Comparison of ENCODE assay signal across 14 cellular contexts in the genomic region with DNA sequence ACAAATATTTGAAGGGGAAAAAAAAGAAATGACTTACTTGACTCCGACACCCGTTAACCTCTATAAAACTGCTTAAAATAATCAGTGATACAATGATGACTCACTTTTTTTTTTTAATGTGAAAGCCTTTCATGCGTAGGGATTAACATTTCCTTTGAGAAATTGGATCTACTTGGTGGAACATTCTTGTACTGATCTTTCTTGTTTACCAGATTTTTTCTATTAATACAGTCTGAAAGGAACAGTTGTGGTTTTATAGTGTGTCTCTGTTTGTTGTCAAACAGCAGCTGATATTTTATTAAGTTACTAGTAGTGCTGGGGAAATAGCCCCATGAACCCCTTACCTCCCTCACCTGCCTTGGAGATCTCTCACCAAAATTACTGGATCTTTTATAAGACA. TPM values are rescaled to one million over a fixed set of nuclear protein-coding genes. Genes with fewer than 3 reads are reported as not detected.
DNase-seq lines count a peak whose midpoint lies in the region; ATAC-seq and TF ChIP-seq lines count a peak whose summit lies in the region.
"Had no signal": no experiment of that assay in that cellular context is flagged by ENCODE, and none has a peak within 500 bp of the region (broad histone marks: within the 10 kb centered on the region; RNA-seq: fewer than 3 reads in every experiment).

No MANE protein-coding gene starts in this region.

- H3K4me3 ChIP-seq in breast epithelium (no peak overlapping the region), astrocyte of the cerebellum (ENCODE audit: low read depth, low read length) (no peak overlapping the region), right atrium auricular region (no peak overlapping the region), tibial artery (no peak overlapping the region)
- H3K4me3 ChIP-seq: PC-9, upper lobe of right lung had no signal

- POLR2A ChIA-PET in MCF 10A (lab: Yijun Ruan, JAX): no interaction called here

- CTCF ChIA-PET in MCF 10A (lab: Yijun Ruan, JAX): interaction anchor here (0.6 to 1.0 kb wide), 3 partner anchors 15 to 734 kb away, joined by 3 to 4 read pairs (median 3); no protein-coding TSS in a partner anchor

- H3K27me3 ChIP-seq in breast epithelium (no peaks in the 10 kb centered on the region), right atrium auricular region (no peaks in the 10 kb centered on the region), tibial artery (no peaks in the 10 kb centered on the region)
- H3K27me3 ChIP-seq: upper lobe of right lung had no signal

- ATAC-seq in natural killer cell (no peak), HG03095 (IDR thresholded peaks at IDR 0.05; ENCODE audit: unreplicated experiment) (no peak)
- ATAC-seq: natural killer cell treated with Interleukin-12 subunit alpha and Interleukin-12 subunit beta and Interleukin-15 and Interleukin-18, amount 100 ng/mL, for 72 hours; upper lobe of right lung had no signal

- peak overlapping the region in 1 of 2 donors; percentile 61 for H3K27ac ChIP-seq in breast epithelium
- peak overlapping the region; percentile 50 to 78 for H3K27ac ChIP-seq in right atrium auricular region
- H3K27ac ChIP-seq in tibial artery: peak overlapping the region; percentile 52 to 66
- H3K27ac ChIP-seq: PC-9, upper lobe of right lung had no signal

- H3K4me1 Mint-ChIP-seq in MCF 10A (ENCODE audit: insufficient read depth, unreplicated experiment) (peaks cover 13% of the 10 kb centered on the region), natural killer cell (peaks cover 1% of the 10 kb centered on the region in 2 donors)

- H3K9me3 Mint-ChIP-seq in MCF 10A (ENCODE audit: unreplicated experiment): no peaks in the 10 kb centered on the region
- peaks cover 0 to 2% of the 10 kb centered on the region in 2 donors for H3K9me3 Mint-ChIP-seq in natural killer cell

- H3K27me3 Mint-ChIP-seq in MCF 10A (ENCODE audit: insufficient read depth, unreplicated experiment) (no peaks in the 10 kb centered on the region), natural killer cell (ENCODE audit: low read depth in 2 of 2) (no peaks in the 10 kb centered on the region)
- H3K27me3 Mint-ChIP-seq: natural killer cell treated with Interleukin-12 subunit alpha and Interleukin-12 subunit beta and Interleukin-15 and Interleukin-18, amount 100 ng/mL, for 72 hours had no signal

- H3K4me3 Mint-ChIP-seq in MCF 10A (ENCODE audit: unreplicated experiment) (no peak overlapping the region), natural killer cell (no peak overlapping the region)
- H3K4me3 Mint-ChIP-seq: natural killer cell treated with Interleukin-12 subunit alpha and Interleukin-12 subunit beta and Interleukin-15 and Interleukin-18, amount 100 ng/mL, for 72 hours had no signal

- H3K36me3 ChIP-seq in breast epithelium (no peaks in the 10 kb centered on the region), right atrium auricular region (peaks cover 11% of the 10 kb centered on the region), tibial artery (peaks cover 12 to 28% (median 21%) of the 10 kb centered on the region in 3 donors)

- intact Hi-C loops in MCF 10A (cut with micrococcal nuclease): no loop called here
- intact Hi-C loops in breast epithelium (cut with DNase I; ENCODE audit: low total_unique reads): no loop called here
- intact Hi-C loops in tibial artery (cut with DNase I; ENCODE audit: low total_unique reads): no loop called here
- intact Hi-C loops in natural killer cell (cut with micrococcal nuclease): no loop called here

- peaks cover 6% of the 10 kb centered on the region for H3K36me3 Mint-ChIP-seq in MCF 10A (ENCODE audit: insufficient read depth, unreplicated experiment)
- peaks cover 14% of the 10 kb centered on the region for H3K36me3 Mint-ChIP-seq in natural killer cell

- in situ Hi-C loops in astrocyte of the cerebellum (cut with HindIII; ENCODE audit: low sequenced_read_pairs): no loop called here

- H3K4me1 ChIP-seq in breast epithelium (no peaks in the 10 kb centered on the region), right atrium auricular region (peaks cover 0 to 32% of the 10 kb centered on the region in 2 donors), tibial artery (peaks cover 0 to 10% (median 0%) of the 10 kb centered on the region in 4 donors)
- H3K4me1 ChIP-seq: upper lobe of right lung had no signal

- DNase-seq in MCF 10A (ENCODE audit: unreplicated experiment): peak; percentile 39
- no peak for DNase-seq in breast epithelium (ENCODE audit: low spot score in 2 of 2)
- peak; percentile 55 for DNase-seq in astrocyte of the cerebellum (ENCODE audit: low read depth)
- no peak for DNase-seq in right atrium auricular region (ENCODE audit: low spot score)
- DNase-seq in tibial artery: no peak
- DNase-seq in natural killer cell: no peak
- DNase-seq in GM10266 (ENCODE audit: extremely low spot score): no peak
- DNase-seq: activated CD4-positive, alpha-beta T cell treated with anti-CD3 and anti-CD28 coated beads for 1 hour; NCI-H1105 treated with DMSO at 0.1 percent for 48 hours; upper lobe of right lung had no signal

- no peak overlapping the region for H3K27ac Mint-ChIP-seq in MCF 10A (ENCODE audit: low read depth, unreplicated experiment)
- no peak overlapping the region for H3K27ac Mint-ChIP-seq in natural killer cell
- H3K27ac Mint-ChIP-seq: activated naive CD4-positive, alpha-beta T cell treated with anti-CD3 and anti-CD28 coated beads, Interleukin-2, amount 50 U/mL, for 72 hours; natural killer cell treated with Interleukin-12 subunit alpha and Interleukin-12 subunit beta and Interleukin-15 and Interleukin-18, amount 100 ng/mL, for 72 hours had no signal

- no peaks in the 10 kb centered on the region for H3K9me3 ChIP-seq in breast epithelium
- no peaks in the 10 kb centered on the region for H3K9me3 ChIP-seq in right atrium auricular region
- peaks cover 0 to 4% (median 0%) of the 10 kb centered on the region in 3 donors for H3K9me3 ChIP-seq in tibial artery
- H3K9me3 ChIP-seq: upper lobe of right lung had no signal

- no TSS peak for BruUV-seq in MCF 10A (replicated peaks; lab: Mats Ljungman, UMichigan)

- TF ChIP-seq CTCF in MCF 10A (IDR thresholded peaks at IDR 0.05; ENCODE audit: unreplicated experiment): no peak
- TF ChIP-seq CTCF in breast epithelium (IDR thresholded peaks at IDR 0.05): no peak
- no peak for TF ChIP-seq CTCF in astrocyte of the cerebellum (IDR thresholded peaks at IDR 0.05; ENCODE audit: low read depth, low read length, missing control alignments)
- no peak for TF ChIP-seq CTCF in right atrium auricular region (IDR thresholded peaks at IDR 0.05)
- no peak for TF ChIP-seq CTCF in tibial artery (IDR thresholded peaks at IDR 0.05)
- no peak for TF ChIP-seq CTCF in natural killer cell (IDR thresholded peaks at IDR 0.05)
- TF ChIP-seq CTCF in GM10266 (IDR thresholded peaks at IDR 0.05; ENCODE audit: control insufficient read depth, insufficient read depth, low read depth, missing control alignments): no peak

- no peak for TF ChIP-seq POLR2A in breast epithelium (IDR thresholded peaks at IDR 0.05)

RNA-seq across cellular contexts. Expression of a gene that starts 40.2 kb away (rescaled TPM):
- total RNA-seq in MCF 10A (2022) (0.33 and 1.2 TPM in 2 replicates), breast epithelium (1 to 10 TPM; 2.0 to 2.8 (median 2.6) TPM), right atrium auricular region (100 to 1,000 TPM in 1 of 2 donors, 10 to 100 TPM in 1; 61.1 to 136 TPM), natural killer cell (1 to 10 TPM; 5.0 to 5.7 (median 5.4) TPM)

RNA-seq across cellular contexts. Expression of a gene that starts 53.7 kb away (rescaled TPM):
- total RNA-seq in MCF 10A (2022): 34.8 and 40.9 TPM in 2 replicates
- total RNA-seq in breast epithelium: 10 to 100 TPM; 43.2 to 63.1 (median 45.6) TPM
- 10 to 100 TPM; 69.3 to 82.1 TPM for total RNA-seq in right atrium auricular region
- 10 to 100 TPM; 39.9 to 58.0 (median 56.5) TPM for total RNA-seq in natural killer cell

Comparison
In these comparisons a context has a peak if more than half of its experiments do, and no peak if none do; other contexts are left out.
1. DNase-seq: peak in MCF 10A (single experiment) and astrocyte of the cerebellum (single experiment); none in breast epithelium (0 of 2), right atrium auricular region (single experiment), tibial artery (0 of 2), natural killer cell (single experiment) and GM10266 (single experiment).
2. RNA of a gene that starts 40.2 kb away (total RNA-seq): 61.1 to 136 TPM in right atrium auricular region; 5.0 to 5.7 TPM in natural killer cell, 2.0 to 2.8 TPM in breast epithelium and 0.33 to 1.2 TPM in MCF 10A; every median in the first group is over 4 times any median in the second.